ENCODE assay signal across 8 cellular contexts in genomic region chr16:89686520-89687091, GRCh38. TPM values are rescaled to one million over a fixed set of nuclear protein-coding genes. Genes with fewer than 3 reads are reported as not detected.
DNase-seq lines count a peak whose midpoint lies in the region; ATAC-seq and TF ChIP-seq lines count a peak whose summit lies in the region.

Gene CDK10, plus strand, starts transcription at chr16:89686689. Its CDS starts 22 bp downstream, at chr16:89686711.

- peak within 1 kb of the TSS; percentile 93 for H3K4me3 Mint-ChIP-seq in T-helper 1 cell treated with Interleukin-12 subunit alpha and Interleukin-12 subunit beta and Interleukin-4 antibody, amounts not matched to agents 30 μg/mL and 1 μg/mL, for 36 hours

- H3K27ac Mint-ChIP-seq in T-helper 1 cell treated with Interleukin-12 subunit alpha and Interleukin-12 subunit beta and Interleukin-4 antibody, amounts not matched to agents 30 μg/mL and 1 μg/mL, for 36 hours, result peak within 1 kb of the TSS; percentile 89

- intact Hi-C loops in left cardiac atrium (cut with DNase I), result no loop called here
- intact Hi-C loops in prostate gland (cut with DNase I), result no loop called here

- peaks cover 10% of the 10 kb centered on the region for H3K4me1 Mint-ChIP-seq in T-helper 1 cell treated with Interleukin-12 subunit alpha and Interleukin-12 subunit beta and Interleukin-4 antibody, amounts not matched to agents 30 μg/mL and 1 μg/mL, for 36 hours (ENCODE audit: low read depth)

- peak; percentile 79 for TF ChIP-seq POLR2A in prostate gland (IDR thresholded peaks at IDR 0.05)

- ATAC-seq in HG02642 (IDR thresholded peaks at IDR 0.05; ENCODE audit: poor library complexity, unreplicated experiment) (peak; percentile 90), left cardiac atrium (peak; percentile 96 to 97)

- H3K36me3 Mint-ChIP-seq in T-helper 1 cell treated with Interleukin-12 subunit alpha and Interleukin-12 subunit beta and Interleukin-4 antibody, amounts not matched to agents 30 μg/mL and 1 μg/mL, for 36 hours (ENCODE audit: low read depth), result peaks cover 12% of the 10 kb centered on the region

- 0% methylated on average over 25 of the region's 67 CpGs for WGBS in prostate gland

- peak; percentile 80 for DNase-seq in NCI-H128 (lab: John Stamatoyannopoulos, UW; ENCODE audit: unreplicated experiment)
- peak; percentile 73 for DNase-seq in amniotic stem cell (lab: John Stamatoyannopoulos, UW)
- peak; percentile 93 for DNase-seq in left cardiac atrium
- peak; percentile 86 for DNase-seq in prostate gland (ENCODE audit: low spot score)
- peak; percentile 92 for DNase-seq in ureter (ENCODE audit: low spot score)

- H3K27me3 Mint-ChIP-seq in T-helper 1 cell treated with Interleukin-12 subunit alpha and Interleukin-12 subunit beta and Interleukin-4 antibody, amounts not matched to agents 30 μg/mL and 1 μg/mL, for 36 hours (ENCODE audit: low read depth), result no peaks in the 10 kb centered on the region

- H3K27ac ChIP-seq in prostate gland, result peak within 1 kb of the TSS; percentile 89 to 91

- no peaks in the 10 kb centered on the region for H3K36me3 ChIP-seq in prostate gland

- H3K9me3 Mint-ChIP-seq in T-helper 1 cell treated with Interleukin-12 subunit alpha and Interleukin-12 subunit beta and Interleukin-4 antibody, amounts not matched to agents 30 μg/mL and 1 μg/mL, for 36 hours, result peaks cover 5% of the 10 kb centered on the region

- H3K27me3 ChIP-seq in prostate gland (replicated peaks; ENCODE audit: insufficient read depth), result no peaks in the 10 kb centered on the region

- H3K4me1 ChIP-seq in prostate gland (replicated peaks), result no peaks in the 10 kb centered on the region

- TF ChIP-seq CTCF in GM12875 (IDR thresholded peaks at IDR 0.05; ENCODE audit: borderline replicate concordance, insufficient read depth, low read depth, low read length) (no peak), prostate gland (IDR thresholded peaks at IDR 0.05) (peak in 2 of 4 experiments; percentile 20 to 26)

- H3K4me3 ChIP-seq in GM12875 (ENCODE audit: low read depth, low read length) (peak within 1 kb of the TSS; percentile 93), prostate gland (peak within 1 kb of the TSS; percentile 73 to 76)

- H3K9me3 ChIP-seq in prostate gland, result no peaks in the 10 kb centered on the region

RNA-seq across cellular contexts. Expression of gene CDK10, which starts in this region (rescaled TPM):
- total RNA-seq in left cardiac atrium (10 to 100 TPM; 22.6 to 28.0 TPM), prostate gland (10 to 100 TPM; 42.1 to 79.0 TPM), ureter (89.8 TPM)

Comparison
In these comparisons a context has a peak if more than half of its experiments do, and no peak if none do; other contexts are left out.
1. Peak in every context shown above with its lines: DNase-seq, ATAC-seq, H3K4me3 ChIP-seq and H3K27ac ChIP-seq.